In genomic region chr1:204493882-204494280, GRCh38 we compare ENCODE assay signal across 8 cellular contexts. TPM values are rescaled to one million over a fixed set of nuclear protein-coding genes. Genes with fewer than 3 reads are reported as not detected.
DNase-seq lines count a peak whose midpoint lies in the region; ATAC-seq and TF ChIP-seq lines count a peak whose summit lies in the region.

No MANE protein-coding gene starts in this region.

- H3K9me3 ChIP-seq in Panc1 (ENCODE audit: control insufficient read depth, insufficient read depth, low read depth, low read length) (no peaks in the 10 kb centered on the region), adipocyte (ENCODE audit: control insufficient read depth, low read length) (no peaks in the 10 kb centered on the region), heart right ventricle (no peaks in the 10 kb centered on the region), parathyroid adenoma (ENCODE audit: control insufficient read depth, low read length) (no peaks in the 10 kb centered on the region)

- CTCF ChIA-PET in Panc1 (lab: Charles Lee), result interaction anchor here (0.6 to 1.9 kb wide), 5 partner anchors 9 to 95 kb away, joined by 3 to 15 read pairs (median 4); no protein-coding TSS in a partner anchor

- H2AFZ ChIP-seq in parathyroid adenoma, result peak overlapping the region; percentile 96

- POLR2A ChIA-PET in Panc1 (lab: Charles Lee), result interaction anchor here (0.5 to 0.6 kb wide), 3 partner anchors 12 to 170 kb away, joined by 3 read pairs; no protein-coding TSS in a partner anchor

- TF ChIP-seq CTCF in Panc1 (IDR thresholded peaks at IDR 0.05) (no peak), heart right ventricle (IDR thresholded peaks at IDR 0.05) (no peak), parathyroid adenoma (IDR thresholded peaks at IDR 0.05) (no peak)

- H3K9ac ChIP-seq in adipocyte (ENCODE audit: low read length), result peak overlapping the region; percentile 89
- no peak overlapping the region for H3K9ac ChIP-seq in parathyroid adenoma

- intact Hi-C loops in Panc1 (cut with micrococcal nuclease; ENCODE audit: unreplicated experiment), result no loop called here
- intact Hi-C loops in heart right ventricle (cut with DNase I), result loop anchor here in 7 of 10 donors (1.0 to 5.0 kb wide), 5 partner anchors 10 to 48 kb away; no protein-coding TSS in a partner anchor

- H3K27ac ChIP-seq in Panc1 (ENCODE audit: low read length) (peak overlapping the region; percentile 83), heart right ventricle (peak overlapping the region; percentile 86 to 96 (median 94)), parathyroid adenoma (peak overlapping the region; percentile 86)

- peak; percentile 28 for ATAC-seq in GM21367 (IDR thresholded peaks at IDR 0.05; ENCODE audit: unreplicated experiment)
- ATAC-seq in Panc1, result peak; percentile 65
- peak; percentile 56 to 84 (median 68) for ATAC-seq in heart right ventricle

- peaks cover 11% of the 10 kb centered on the region for H3K79me2 ChIP-seq in parathyroid adenoma

- peak overlapping the region; percentile 80 to 91 for H3K4me3 ChIP-seq in Panc1 (ENCODE audit: low read depth in 2 of 2, low read length in 2 of 2)
- peak overlapping the region; percentile 83 for H3K4me3 ChIP-seq in adipocyte (ENCODE audit: low read length)
- H3K4me3 ChIP-seq in heart right ventricle, result peak overlapping the region; percentile 55 to 93 (median 88)
- peak overlapping the region; percentile 64 for H3K4me3 ChIP-seq in parathyroid adenoma (ENCODE audit: low read depth, low read length)

- no TSS peak for BruUV-seq in Panc1 (replicated peaks; lab: Mats Ljungman, UMichigan)

- H3K36me3 ChIP-seq in Panc1 (ENCODE audit: control insufficient read depth, insufficient read depth, low read length), result no peaks in the 10 kb centered on the region; the same call in 1 of the 2 replicates
- peaks cover 8% of the 10 kb centered on the region for H3K36me3 ChIP-seq in adipocyte (ENCODE audit: control insufficient read depth, insufficient read depth, low read length, severe bottlenecking)
- peaks cover 0 to 9% (median 0%) of the 10 kb centered on the region in 9 donors for H3K36me3 ChIP-seq in heart right ventricle
- H3K36me3 ChIP-seq in parathyroid adenoma (ENCODE audit: control insufficient read depth, insufficient read depth, low read length), result no peaks in the 10 kb centered on the region

- WGBS in heart right ventricle, 2 donors, result 0% methylated on average over 18 of the region's 18 CpGs

- DNase-seq in DMS153 (lab: John Stamatoyannopoulos, UW), result peak; percentile 82
- DNase-seq in HT-29 (ENCODE audit: low spot score), result peak; percentile 92
- no peak for DNase-seq in Panc1 (ENCODE audit: low read depth, low spot score)
- DNase-seq in adipocyte (ENCODE audit: low read depth), result peak; percentile 63
- peak; percentile 57 for DNase-seq in heart right ventricle
- no peak for DNase-seq in NCI-H446 treated with DMSO at 0.1 percent for 48 hours (lab: John Stamatoyannopoulos, UW)

- H3K4me1 ChIP-seq in Panc1 (ENCODE audit: control insufficient read depth, insufficient read depth, low read length) (peaks cover 19% of the 10 kb centered on the region), adipocyte (ENCODE audit: control insufficient read depth, insufficient read depth, low read length) (peaks cover 17% of the 10 kb centered on the region), heart right ventricle (peaks cover 12 to 62% (median 34%) of the 10 kb centered on the region in 9 donors), parathyroid adenoma (no peaks in the 10 kb centered on the region)

- in situ Hi-C loops in Panc1 (cut with HindIII; ENCODE audit: low pct_unique_long_range_greater_than_20kb, low sequenced_read_pairs), result no loop called here

- H3K4me2 ChIP-seq in parathyroid adenoma (ENCODE audit: low read length), result peak overlapping the region; percentile 87

- H3K27me3 ChIP-seq in Panc1 (ENCODE audit: control insufficient read depth, insufficient read depth, low read length) (no peaks in the 10 kb centered on the region), adipocyte (replicated peaks; ENCODE audit: control insufficient read depth, insufficient read depth, low read length) (peaks cover 1% of the 10 kb centered on the region), heart right ventricle (no peaks in the 10 kb centered on the region), parathyroid adenoma (ENCODE audit: control insufficient read depth, insufficient read depth, low read length) (no peaks in the 10 kb centered on the region)

RNA-seq across cellular contexts. Expression of gene PIK3C2B, which starts 0.7 kb away (rescaled TPM):
- total RNA-seq in HT-29 (2014; rRNA removed; shearing (Covaris generic)), result 55.3 and 55.4 TPM in 2 replicates
- total RNA-seq in Panc1 (2021; ENCODE audit: unreplicated experiment), result 19.1 TPM
- polyA plus RNA-seq in Panc1 (2012; ENCODE audit: insufficient read length), result 12.8 TPM
- 10 to 100 TPM; 16.4 to 31.9 (median 23.0) TPM for total RNA-seq in heart right ventricle
- polyA plus RNA-seq in heart right ventricle, result 10 to 100 TPM in 1 of 2 donors, 1 to 10 TPM in 1; 4.4 to 16.6 TPM

RNA-seq across cellular contexts. Expression of gene MDM4, which starts 22.3 kb away (rescaled TPM):
- total RNA-seq in HT-29 (2014; rRNA removed; shearing (Covaris generic)), result 18.5 and 19.4 TPM in 2 replicates
- total RNA-seq in Panc1 (2021; ENCODE audit: unreplicated experiment) (42.1 TPM), heart right ventricle (10 to 100 TPM; 30.7 to 43.7 (median 40.5) TPM)
- 2.6 TPM for polyA plus RNA-seq in Panc1 (2012; ENCODE audit: insufficient read length)
- 10 to 100 TPM in 1 of 2 donors, 1 to 10 TPM in 1; 3.7 to 17.6 TPM for polyA plus RNA-seq in heart right ventricle

Comparison
In these comparisons a context has a peak if more than half of its experiments do, and no peak if none do; other contexts are left out.
1. DNase-seq: peak in DMS153 (single experiment), HT-29 (single experiment), adipocyte (single experiment) and heart right ventricle (2 of 2); none in Panc1 (single experiment) and NCI-H446 treated with DMSO at 0.1 percent for 48 hours (single experiment).
2. Peak in every context shown above with its lines, with median percentiles within 50 percentile points of each other: ATAC-seq, H3K27ac ChIP-seq and H3K4me3 ChIP-seq.